ENCODE assay signal across 12 cellular contexts in genomic region chr20:60050193-60050960, GRCh38.
DNase-seq lines count a peak whose midpoint lies in the region; ATAC-seq and TF ChIP-seq lines count a peak whose summit lies in the region.
"Had no signal": no experiment of that assay in that cellular context is flagged by ENCODE, and none has a peak within 500 bp of the region (broad histone marks: within the 10 kb centered on the region; RNA-seq: fewer than 3 reads in every experiment).

No MANE protein-coding gene starts in this region.

- H3K27ac ChIP-seq in KMS-11 = no peak overlapping the region
- H3K27ac ChIP-seq in WERI-Rb-1 = no peak overlapping the region
- H3K27ac ChIP-seq in right lobe of liver = no peak overlapping the region
- H3K27ac ChIP-seq: uterus had no signal

- H3K4me3 ChIP-seq in KMS-11 (IDR thresholded peaks at IDR 0.05; ENCODE audit: insufficient read depth, low read depth, low read length) = no peak overlapping the region
- H3K4me3 ChIP-seq in WERI-Rb-1 (ENCODE audit: low read depth, low read length) = no peak overlapping the region
- H3K4me3 ChIP-seq in right lobe of liver = no peak overlapping the region
- H3K4me3 ChIP-seq in foreskin fibroblast (ENCODE audit: low read depth in 1 of 2, low read length in 2 of 2) = no peak overlapping the region
- H3K4me3 ChIP-seq: uterus had no signal

- H3K79me2 ChIP-seq in KMS-11 (ENCODE audit: insufficient read depth, low read depth) = no peaks in the 10 kb centered on the region

- H3K27me3 ChIP-seq in KMS-11 (ENCODE audit: insufficient read depth, low read depth) (no peaks in the 10 kb centered on the region; the same call in 1 of the 2 replicates), WERI-Rb-1 (ENCODE audit: insufficient read depth, low read depth, severe bottlenecking) (no peaks in the 10 kb centered on the region), right lobe of liver (peaks cover 0 to 19% of the 10 kb centered on the region in 2 donors)
- H3K27me3 ChIP-seq: uterus had no signal

- H3K36me3 ChIP-seq in KMS-11 (ENCODE audit: insufficient read depth) = no peaks in the 10 kb centered on the region
- H3K36me3 ChIP-seq in WERI-Rb-1 = no peaks in the 10 kb centered on the region
- no peaks in the 10 kb centered on the region for H3K36me3 ChIP-seq in right lobe of liver
- H3K36me3 ChIP-seq: uterus had no signal

- TF ChIP-seq CTCF in KMS-11 (conservative IDR thresholded peaks at IDR 0.05; ENCODE audit: low read depth, low read length) (peak; percentile 25; the same call in 1 of the 2 replicates), WERI-Rb-1 (IDR thresholded peaks at IDR 0.05; ENCODE audit: low read depth, low read length) (peak; percentile 67), right lobe of liver (IDR thresholded peaks at IDR 0.05) (peak; percentile 37 to 60 (median 46)), foreskin fibroblast (IDR thresholded peaks at IDR 0.05; ENCODE audit: low read depth, low read length) (no peak)

- intact Hi-C loops in right lobe of liver (cut with DNase I) = no loop called here

- no peaks in the 10 kb centered on the region for H4K20me1 ChIP-seq in KMS-11 (ENCODE audit: insufficient read depth)

- TF ChIP-seq POLR2A in right lobe of liver (IDR thresholded peaks at IDR 0.05) = no peak

- ATAC-seq in right lobe of liver (peak; percentile 69 to 74 (median 70)), HG03159 (IDR thresholded peaks at IDR 0.05; ENCODE audit: unreplicated experiment) (no peak), GM21447 (IDR thresholded peaks at IDR 0.05; ENCODE audit: unreplicated experiment) (no peak)

- H3K9me3 ChIP-seq in WERI-Rb-1 (ENCODE audit: severe bottlenecking) = no peaks in the 10 kb centered on the region
- H3K9me3 ChIP-seq in right lobe of liver = no peaks in the 10 kb centered on the region
- H3K9me3 ChIP-seq: SK-N-SH, uterus had no signal

- H3K4me1 ChIP-seq in KMS-11 (ENCODE audit: low read depth, poor library complexity, severe bottlenecking) (no peaks in the 10 kb centered on the region), right lobe of liver (peaks cover 0 to 7% (median 0%) of the 10 kb centered on the region in 4 donors)
- H3K4me1 ChIP-seq: uterus had no signal

- no peak overlapping the region for H2AFZ ChIP-seq in KMS-11 (ENCODE audit: low read depth)

- no peak overlapping the region for H3K4me2 ChIP-seq in KMS-11
- H3K4me2 ChIP-seq: SK-N-SH had no signal

- DNase-seq in DMS53 treated with DMSO at 0.1 percent for 48 hours (lab: John Stamatoyannopoulos, UW; ENCODE audit: unreplicated experiment) (peak; percentile 62), WERI-Rb-1 (peak; percentile 81), right lobe of liver (peak in 1 of 3 donors; percentile 35), foreskin fibroblast (no peak), activated gamma-delta T cell treated with Interleukin-2 at 50 U/mL for 16 hours (no peak)
- DNase-seq: effector CD8-positive, alpha-beta T cell; SK-N-SH; stimulated activated CD4-positive, alpha-beta T cell treated with anti-CD3 and anti-CD28 coated beads, Interleukin-1b, Interleukin-23, amount 100 ng/mL, for 48 hours; uterus had no signal

- WGBS in right lobe of liver (ENCODE audit: insufficient coverage, low coverage, low lambda C conversion rate, missing lambda C conversion rate) = 57% methylated on average over 9 of the region's 13 CpGs

- H3K9ac ChIP-seq in KMS-11 = no peak overlapping the region
- H3K9ac ChIP-seq: SK-N-SH had no signal

Comparison
In these comparisons a context has a peak if more than half of its experiments do, and no peak if none do; other contexts are left out.
1. DNase-seq: peak in DMS53 treated with DMSO at 0.1 percent for 48 hours (single experiment) and WERI-Rb-1 (single experiment); none in foreskin fibroblast (0 of 2) and activated gamma-delta T cell treated with Interleukin-2 at 50 U/mL for 16 hours (single experiment).
2. ATAC-seq: peak in right lobe of liver (4 of 4); none in HG03159 (single experiment) and GM21447 (single experiment).